Comparison of ENCODE assay signal across 8 cellular contexts in the genomic region with DNA sequence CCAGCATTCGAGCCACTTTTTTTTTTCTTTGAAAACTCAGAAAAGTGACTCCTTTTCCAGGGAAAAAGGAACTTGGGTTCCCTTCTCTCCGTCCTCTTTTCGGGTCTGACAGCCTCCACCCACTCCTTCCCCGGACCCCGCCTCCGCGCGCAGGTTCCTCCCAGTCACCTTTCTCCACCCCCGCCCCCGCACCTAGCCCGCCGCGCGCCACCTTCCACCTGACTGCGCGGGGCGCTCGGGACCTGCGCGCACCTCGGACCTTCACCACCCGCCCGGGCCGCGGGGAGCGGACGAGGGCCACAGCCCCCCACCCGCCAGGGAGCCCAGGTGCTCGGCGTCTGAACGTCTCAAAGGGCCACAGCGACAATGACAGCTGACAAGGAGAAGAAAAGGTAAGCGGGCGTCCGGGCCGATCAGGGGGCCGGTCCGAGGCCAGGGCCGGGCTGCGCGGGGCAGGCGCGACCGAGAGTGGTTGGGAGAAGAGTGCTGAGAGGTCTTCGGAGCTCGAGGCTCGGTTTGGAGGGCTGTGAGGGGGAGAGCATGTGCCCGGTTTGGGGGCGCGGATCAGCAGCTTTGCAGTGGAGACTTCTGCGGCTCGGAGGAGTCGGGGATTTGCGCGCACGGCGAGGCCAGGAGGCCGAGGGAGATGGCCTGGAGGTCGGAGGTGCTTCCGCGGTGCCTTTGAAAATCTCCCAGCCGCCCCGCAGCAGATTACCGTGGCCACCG. TPM values are rescaled to one million over a fixed set of nuclear protein-coding genes. Genes with fewer than 3 reads are reported as not detected.
DNase-seq lines count a peak whose midpoint lies in the region; ATAC-seq and TF ChIP-seq lines count a peak whose summit lies in the region.

No MANE protein-coding gene starts in this region.

- ATAC-seq in GM21825 (IDR thresholded peaks at IDR 0.05; ENCODE audit: unreplicated experiment), result peak; percentile 35
- peak; percentile 79 for ATAC-seq in mucosa of descending colon

- DNase-seq in MV-4-11 (lab: John Stamatoyannopoulos, UW), result peak; percentile 31
- peak; percentile 68 to 71 for DNase-seq in activated CD4-positive, alpha-beta T cell treated with anti-CD3 and anti-CD28 coated beads, Interleukin-2, amount 50 U/mL, for 48 hours
- DNase-seq in effector memory CD4-positive, alpha-beta T cell, result peak; percentile 57 to 65 (median 61)
- peak; percentile 91 to 93 (median 93) for DNase-seq in mucosa of descending colon
- DNase-seq in stimulated activated CD8-positive, alpha-beta memory T cell treated with anti-CD3 and anti-CD28 coated beads, Interleukin-7, amount 100 ng/mL, for 4 hours (ENCODE audit: low read depth in 2 of 2), result peak; percentile 66 to 78
- no peak for DNase-seq in AML-193 (lab: John Stamatoyannopoulos, UW)

- no peaks in the 10 kb centered on the region for H4K20me1 ChIP-seq in DOHH2 (ENCODE audit: control insufficient read depth, insufficient read depth, low read depth, low read length)

- peaks cover 49% of the 10 kb centered on the region for H3K27me3 ChIP-seq in DOHH2 (ENCODE audit: control insufficient read depth, low read length)
- peaks cover 22% of the 10 kb centered on the region for H3K27me3 ChIP-seq in effector memory CD4-positive, alpha-beta T cell (replicated peaks; ENCODE audit: control insufficient read depth, insufficient read depth, low read length, poor library complexity, severe bottlenecking)

- H3K36me3 ChIP-seq in DOHH2 (ENCODE audit: control insufficient read depth, low read length), result no peaks in the 10 kb centered on the region
- H3K36me3 ChIP-seq in effector memory CD4-positive, alpha-beta T cell (ENCODE audit: control insufficient read depth, insufficient read depth, low read length), result no peaks in the 10 kb centered on the region
- H3K36me3 ChIP-seq in mucosa of descending colon (ENCODE audit: low read depth), result no peaks in the 10 kb centered on the region

- H3K79me2 ChIP-seq in DOHH2 (ENCODE audit: control insufficient read depth, low read length), result no peaks in the 10 kb centered on the region

- peak overlapping the region; percentile 69 for H3K4me3 ChIP-seq in DOHH2 (ENCODE audit: low read length)
- peak overlapping the region; percentile 63 for H3K4me3 ChIP-seq in effector memory CD4-positive, alpha-beta T cell (ENCODE audit: insufficient read depth, low read depth, low read length, poor library complexity, severe bottlenecking)
- H3K4me3 ChIP-seq in mucosa of descending colon, result peak overlapping the region; percentile 76

- H3K27ac ChIP-seq in DOHH2 (ENCODE audit: low read depth, low read length), result no peak overlapping the region
- no peak overlapping the region for H3K27ac ChIP-seq in effector memory CD4-positive, alpha-beta T cell (ENCODE audit: insufficient read depth, low read length, poor library complexity, severe bottlenecking)

- no peak for TF ChIP-seq CTCF in DOHH2 (IDR thresholded peaks at IDR 0.05; ENCODE audit: low read depth, low read length, poor library complexity, severe bottlenecking)
- TF ChIP-seq CTCF in mucosa of descending colon (IDR thresholded peaks at IDR 0.05), result no peak

- no peaks in the 10 kb centered on the region for H3F3A ChIP-seq in DOHH2 (ENCODE audit: control insufficient read depth, insufficient read depth)

- H3K9me3 ChIP-seq in DOHH2 (ENCODE audit: control insufficient read depth, insufficient read depth, low read length), result no peaks in the 10 kb centered on the region
- no peaks in the 10 kb centered on the region for H3K9me3 ChIP-seq in effector memory CD4-positive, alpha-beta T cell (ENCODE audit: control insufficient read depth, low read length)
- no peaks in the 10 kb centered on the region for H3K9me3 ChIP-seq in mucosa of descending colon

- no peaks in the 10 kb centered on the region for H3K9me2 ChIP-seq in DOHH2 (replicated peaks; ENCODE audit: control insufficient read depth, low read length)

- peak overlapping the region; percentile 78 for H3K4me2 ChIP-seq in DOHH2 (ENCODE audit: low read length)

- H3K4me1 ChIP-seq in DOHH2 (ENCODE audit: control insufficient read depth, low read length) (0 out of 2 replicates have a peak, but pooled peaks cover 6% of the 10 kb centered on the region), mucosa of descending colon (ENCODE audit: low read depth) (peaks cover 25% of the 10 kb centered on the region)
- peaks cover 24% of the 10 kb centered on the region for H3K4me1 ChIP-seq in effector memory CD4-positive, alpha-beta T cell (ENCODE audit: control insufficient read depth, insufficient read depth, low read length, poor library complexity, severe bottlenecking)

- intact Hi-C loops in mucosa of descending colon (cut with DNase I, micrococcal nuclease), result no loop called here

RNA-seq across cellular contexts. Expression of gene EPAS1, which starts 0.5 kb away (rescaled TPM):
- 100 to 1,000 TPM; 126 to 251 (median 150) TPM for total RNA-seq in mucosa of descending colon

Comparison
In these comparisons a context has a peak if more than half of its experiments do, and no peak if none do; other contexts are left out.
1. DNase-seq: peak in MV-4-11 (single experiment), activated CD4-positive, alpha-beta T cell treated with anti-CD3 and anti-CD28 coated beads, Interleukin-2, amount 50 U/mL, for 48 hours (2 of 2), effector memory CD4-positive, alpha-beta T cell (3 of 3), mucosa of descending colon (3 of 3) and stimulated activated CD8-positive, alpha-beta memory T cell treated with anti-CD3 and anti-CD28 coated beads, Interleukin-7, amount 100 ng/mL, for 4 hours (2 of 2); none in AML-193 (0 of 2).
2. Peak in every context shown above with its lines, with median percentiles within 50 percentile points of each other: H3K4me3 ChIP-seq.